ENCODE assay signal across 12 cellular contexts in genomic region chr4:110959041-110959643, GRCh38.
DNase-seq lines count a peak whose midpoint lies in the region; TF ChIP-seq lines count a peak whose summit lies in the region.
"Had no signal": no experiment of that assay in that cellular context is flagged by ENCODE, and none has a peak within 500 bp of the region (broad histone marks: within the 10 kb centered on the region; RNA-seq: fewer than 3 reads in every experiment).

No MANE protein-coding gene starts in this region.

- no peak overlapping the region for H2AFZ ChIP-seq in neural cell (ENCODE audit: low read depth, low read length)

- H3K4me3 ChIP-seq in astrocyte of the spinal cord (ENCODE audit: low read depth, low read length): no peak overlapping the region
- no peak overlapping the region for H3K4me3 ChIP-seq in neural cell (ENCODE audit: low read length)

- no peaks in the 10 kb centered on the region for H3F3A ChIP-seq in neural cell (ENCODE audit: insufficient read depth, low read length, poor library complexity, severe bottlenecking)

- no peak overlapping the region for H3K4me2 ChIP-seq in neural cell (ENCODE audit: low read length)

- no peaks in the 10 kb centered on the region for H4K20me1 ChIP-seq in neural cell (ENCODE audit: insufficient read depth)

- peak; percentile 49 for DNase-seq in ELR (ENCODE audit: low read depth)
- peak; percentile 31 for DNase-seq in astrocyte of the spinal cord (ENCODE audit: low read depth, low spot score)
- no peak for DNase-seq in NCI-H2171 (lab: John Stamatoyannopoulos, UW)
- no peak for DNase-seq in NCI-H1105 treated with DMSO at 0.1 percent for 48 hours (lab: John Stamatoyannopoulos, UW)
- DNase-seq in GM19240 (ENCODE audit: insufficient read length, low spot score): no peak
- DNase-seq: activated CD4-positive, CD25-positive, alpha-beta regulatory T cell treated with anti-CD3 and anti-CD28 coated beads, Interleukin-2, amount 50 U/mL, for 72 hours; aorta; left cardiac atrium; NCI-H1930; stimulated activated CD4-positive, alpha-beta T cell treated with anti-CD3 and anti-CD28 coated beads, Interleukin-1b, Interleukin-23, amount 100 ng/mL, for 48 hours had no signal

- H3K27me3 ChIP-seq in neural cell (ENCODE audit: insufficient read depth, low read depth, low read length): no peaks in the 10 kb centered on the region

- in situ Hi-C loops in astrocyte of the spinal cord (cut with HindIII; ENCODE audit: low sequenced_read_pairs): no loop called here

- TF ChIP-seq RAD21 in Ishikawa (IDR thresholded peaks at IDR 0.05; ENCODE audit: low read depth) (peak; percentile 42), neural cell (conservative IDR thresholded peaks at IDR 0.05) (peak; percentile 35)

- no peaks in the 10 kb centered on the region for H3K79me2 ChIP-seq in neural cell (replicated peaks; ENCODE audit: insufficient read depth, low read length)

- no peaks in the 10 kb centered on the region for H3K36me3 ChIP-seq in neural cell (ENCODE audit: insufficient read depth, low read length)

- TF ChIP-seq EP300 in Ishikawa (IDR thresholded peaks at IDR 0.05; ENCODE audit: borderline replicate concordance) (no peak), neural cell (conservative IDR thresholded peaks at IDR 0.05; ENCODE audit: poor library complexity, severe bottlenecking) (no peak)

- no peaks in the 10 kb centered on the region for H3K9me2 ChIP-seq in neural cell (ENCODE audit: insufficient read depth, low read length)

- H3K27ac ChIP-seq in neural cell (ENCODE audit: low read length): no peak overlapping the region

- H3K9ac ChIP-seq in neural cell (ENCODE audit: low read length): no peak overlapping the region

- TF ChIP-seq CTCF in astrocyte of the spinal cord (IDR thresholded peaks at IDR 0.05; ENCODE audit: low read depth, low read length) (peak; percentile 34), neural cell (IDR thresholded peaks at IDR 0.05; ENCODE audit: poor library complexity, severe bottlenecking) (peak; percentile 38)

- H3K9me3 ChIP-seq in neural cell (ENCODE audit: low read length): no peaks in the 10 kb centered on the region

TF ChIP-seq in Ishikawa, 13 proteins besides CTCF, POLR2A, EP300 and RAD21:
- no peak for TF ChIP-seq MAX (IDR thresholded peaks at IDR 0.05)
- TF ChIP-seq YY1 (IDR thresholded peaks at IDR 0.05; ENCODE audit: low read depth): no peak
- TF ChIP-seq CEBPB (IDR thresholded peaks at IDR 0.05): no peak
- no peak for TF ChIP-seq CREB1 (IDR thresholded peaks at IDR 0.05; ENCODE audit: low read depth)
- no peak for TF ChIP-seq REST (IDR thresholded peaks at IDR 0.05; ENCODE audit: low read depth)
- no peak for TF ChIP-seq NFIC (IDR thresholded peaks at IDR 0.05)
- no peak for TF ChIP-seq TCF12 (IDR thresholded peaks at IDR 0.05; ENCODE audit: low read depth)
- TF ChIP-seq EGR1 (IDR thresholded peaks at IDR 0.05): no peak
- no peak for TF ChIP-seq TAF1 (IDR thresholded peaks at IDR 0.05; ENCODE audit: low read depth)
- TF ChIP-seq TEAD4 (IDR thresholded peaks at IDR 0.05): no peak
- no peak for TF ChIP-seq ZBTB7A (IDR thresholded peaks at IDR 0.05; ENCODE audit: low read depth)
- no peak for TF ChIP-seq USF1 (IDR thresholded peaks at IDR 0.05)
- no peak for TF ChIP-seq FOXM1 (IDR thresholded peaks at IDR 0.05; ENCODE audit: borderline replicate concordance, low read depth)

TF ChIP-seq in neural cell, 6 proteins besides CTCF, POLR2A, EP300 and RAD21:
- no peak for TF ChIP-seq TAF1 (IDR thresholded peaks at IDR 0.05; ENCODE audit: low read depth)
- no peak for TF ChIP-seq REST (IDR thresholded peaks at IDR 0.05; ENCODE audit: borderline replicate concordance)
- TF ChIP-seq EZH2 (IDR thresholded peaks at IDR 0.05; ENCODE audit: borderline replicate concordance, insufficient read depth, low read length, poor library complexity, severe bottlenecking): no peak
- no peak for TF ChIP-seq MXI1 (conservative IDR thresholded peaks at IDR 0.05; ENCODE audit: poor library complexity, severe bottlenecking)
- TF ChIP-seq SMC3 (conservative IDR thresholded peaks at IDR 0.05; ENCODE audit: poor library complexity): no peak
- TF ChIP-seq POLR2AphosphoS5 (IDR thresholded peaks at IDR 0.05): no peak

Comparison
In these comparisons a context has a peak if more than half of its experiments do, and no peak if none do; other contexts are left out.
1. DNase-seq: peak in ELR (single experiment) and astrocyte of the spinal cord (single experiment); none in NCI-H2171 (single experiment), NCI-H1105 treated with DMSO at 0.1 percent for 48 hours (single experiment) and GM19240 (single experiment).